ENCODE assay signal across 12 cellular contexts in the genomic region with DNA sequence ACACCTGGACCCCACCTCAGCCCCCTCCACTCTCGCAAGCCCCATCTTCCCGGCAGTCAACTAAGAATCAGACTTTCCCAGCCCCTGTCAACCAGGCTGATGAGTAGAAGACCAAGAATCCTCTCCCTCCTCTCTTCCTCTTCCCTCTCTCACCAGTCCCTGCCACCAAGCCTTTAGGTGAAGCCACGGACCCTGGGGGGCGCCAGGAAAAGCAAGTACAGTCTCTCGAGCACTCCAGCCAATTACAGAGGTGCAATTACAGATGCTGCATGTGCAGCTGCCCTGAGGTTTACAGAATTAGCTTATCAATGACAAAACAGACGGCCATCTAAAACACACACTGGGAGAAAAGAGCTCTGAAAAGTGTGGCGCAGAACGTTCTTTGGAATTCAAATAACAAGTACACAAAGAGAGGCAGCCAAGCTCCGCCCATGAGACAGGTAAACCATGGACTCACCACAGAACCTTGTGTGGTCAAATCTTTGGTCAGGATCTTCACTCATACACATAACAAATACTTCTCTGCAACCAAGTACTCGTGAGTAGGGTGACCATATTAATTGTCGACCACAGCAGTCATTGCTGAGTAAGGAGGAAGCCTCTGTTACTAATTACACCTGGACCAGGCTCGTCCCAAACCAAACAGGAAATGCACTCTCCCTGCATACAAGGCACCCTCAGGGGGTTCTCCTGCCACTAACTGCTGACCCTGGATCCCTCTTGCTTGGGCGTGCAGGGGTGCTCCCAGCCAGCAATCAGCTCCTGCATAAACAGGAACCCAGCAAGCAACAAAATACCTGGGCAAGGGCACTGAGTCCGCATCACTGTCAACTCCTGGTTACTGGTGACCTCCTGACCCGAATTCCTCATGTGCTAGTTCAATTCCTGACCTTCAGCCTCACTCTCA.
DNase-seq lines count a peak whose midpoint lies in the region; ATAC-seq lines count a peak whose summit lies in the region.
"Had no signal": no experiment of that assay in that cellular context is flagged by ENCODE, and none has a peak within 500 bp of the region (broad histone marks: within the 10 kb centered on the region; RNA-seq: fewer than 3 reads in every experiment).

No MANE protein-coding gene starts in this region.

- no peak for DNase-seq in CD4-positive, alpha-beta memory T cell
- no peak for DNase-seq in activated naive CD8-positive, alpha-beta T cell treated with anti-CD3 and anti-CD28 coated beads, Interleukin-2, amount 10 ng/mL, durations not matched to agents 7 days and 5 days
- DNase-seq in mesenchymal stem cell (no peak), amniotic stem cell (lab: John Stamatoyannopoulos, UW) (no peak), HK-2 (ENCODE audit: unreplicated experiment) (no peak)
- DNase-seq: HCEC 1CT, NCI-H1436 treated with DMSO at 0.1 percent for 48 hours, right cardiac atrium had no signal

- intact Hi-C loops in CD4-positive, alpha-beta memory T cell (cut with micrococcal nuclease): loop anchor here (5.0 to 10.0 kb wide), 2 partner anchors 252 to 369 kb away; partner anchors contain the start of genes CDNF, DCLRE1C, HSPA14 and MEIG1

- no peak overlapping the region for H2BK15ac ChIP-seq in mesenchymal stem cell (ENCODE audit: low read depth, poor library complexity, severe bottlenecking)

- no peak overlapping the region for H3K14ac ChIP-seq in mesenchymal stem cell (ENCODE audit: low read length in 2 of 2)

- peak overlapping the region in 1 of 2 experiments; percentile 66 for H3K4ac ChIP-seq in mesenchymal stem cell (ENCODE audit: low read depth in 1 of 2, low read length in 2 of 2)

- no peak overlapping the region for H2BK5ac ChIP-seq in mesenchymal stem cell (ENCODE audit: low read depth, low read length, poor library complexity, severe bottlenecking)

- H3K9ac ChIP-seq in mesenchymal stem cell (ENCODE audit: low read length): no peak overlapping the region

- POLR2A ChIA-PET in CD4-positive, alpha-beta memory T cell (lab: Charles Lee; ENCODE audit: partially characterized antibody): interaction anchor here (0.6 to 26.2 kb wide), 6 partner anchors 15 to 253 kb away, joined by 3 to 640 read pairs (median 6); partner anchors contain the start of genes HSPA14 and MSANTD7
- POLR2A ChIA-PET in activated naive CD8-positive, alpha-beta T cell treated with anti-CD3 and anti-CD28 coated beads, Interleukin-2, amount 10 ng/mL, durations not matched to agents 7 days and 5 days (lab: Charles Lee): interaction anchor here (1.3 kb wide), 1 partner anchor 15 kb away, joined by 4 read pairs; no protein-coding TSS in a partner anchor

- peaks cover 0 to 2% (median 0%) of the 10 kb centered on the region in 8 donors for H3K9me3 Mint-ChIP-seq in CD4-positive, alpha-beta memory T cell
- H3K9me3 Mint-ChIP-seq in IgD-negative memory B cell: no peaks in the 10 kb centered on the region
- no peaks in the 10 kb centered on the region for H3K9me3 Mint-ChIP-seq in activated naive CD8-positive, alpha-beta T cell treated with anti-CD3 and anti-CD28 coated beads, Interleukin-2, amount 10 ng/mL, durations not matched to agents 7 days and 5 days

- no peaks in the 10 kb centered on the region for H3K36me3 ChIP-seq in CD4-positive, alpha-beta memory T cell (ENCODE audit: insufficient read depth, low read length)
- peaks cover 0 to 6% of the 10 kb centered on the region in 2 experiments for H3K36me3 ChIP-seq in mesenchymal stem cell (ENCODE audit: control insufficient read depth in 1 of 2, insufficient read depth in 2 of 2, low read depth in 1 of 2, low read length in 2 of 2)

- peak overlapping the region; percentile 58 to 90 (median 84) for H3K4me3 Mint-ChIP-seq in CD4-positive, alpha-beta memory T cell
- H3K4me3 Mint-ChIP-seq in IgD-negative memory B cell: peak overlapping the region in 3 of 4 donors; percentile 44 to 88 (median 72)
- peak overlapping the region; percentile 78 for H3K4me3 Mint-ChIP-seq in activated naive CD8-positive, alpha-beta T cell treated with anti-CD3 and anti-CD28 coated beads, Interleukin-2, amount 10 ng/mL, durations not matched to agents 7 days and 5 days
- H3K4me3 Mint-ChIP-seq: brain had no signal

- H3K27me3 Mint-ChIP-seq in CD4-positive, alpha-beta memory T cell: no peaks in the 10 kb centered on the region
- H3K27me3 Mint-ChIP-seq in IgD-negative memory B cell: peaks cover 1% of the 10 kb centered on the region
- no peaks in the 10 kb centered on the region for H3K27me3 Mint-ChIP-seq in activated naive CD8-positive, alpha-beta T cell treated with anti-CD3 and anti-CD28 coated beads, Interleukin-2, amount 10 ng/mL, durations not matched to agents 7 days and 5 days
- H3K27me3 Mint-ChIP-seq: brain had no signal

- H3K4me2 ChIP-seq in mesenchymal stem cell (ENCODE audit: low read length, poor library complexity, severe bottlenecking): no peak overlapping the region

- H3K9me3 ChIP-seq in CD4-positive, alpha-beta memory T cell (ENCODE audit: control insufficient read depth in 1 of 2, low read length in 2 of 2): no peaks in the 10 kb centered on the region
- H3K9me3 ChIP-seq in mesenchymal stem cell (ENCODE audit: control insufficient read depth, low read length): no peaks in the 10 kb centered on the region

- no peaks in the 10 kb centered on the region for H3K27me3 ChIP-seq in CD4-positive, alpha-beta memory T cell (ENCODE audit: insufficient read depth, low read length)
- H3K27me3 ChIP-seq in mesenchymal stem cell (ENCODE audit: control insufficient read depth in 1 of 2, insufficient read depth in 1 of 2, low read length in 2 of 2): no peaks in the 10 kb centered on the region

- H3K36me3 Mint-ChIP-seq in CD4-positive, alpha-beta memory T cell: peaks cover 8 to 41% of the 10 kb centered on the region in 2 donors
- H3K36me3 Mint-ChIP-seq in IgD-negative memory B cell: peaks cover 7% of the 10 kb centered on the region
- peaks cover 29% of the 10 kb centered on the region for H3K36me3 Mint-ChIP-seq in activated naive CD8-positive, alpha-beta T cell treated with anti-CD3 and anti-CD28 coated beads, Interleukin-2, amount 10 ng/mL, durations not matched to agents 7 days and 5 days

- peaks cover 82 to 100% (median 90%) of the 10 kb centered on the region in 4 donors for H3K4me1 Mint-ChIP-seq in CD4-positive, alpha-beta memory T cell
- H3K4me1 Mint-ChIP-seq in IgD-negative memory B cell: peaks cover 84 to 89% (median 84%) of the 10 kb centered on the region in 3 donors
- peaks cover 84% of the 10 kb centered on the region for H3K4me1 Mint-ChIP-seq in activated naive CD8-positive, alpha-beta T cell treated with anti-CD3 and anti-CD28 coated beads, Interleukin-2, amount 10 ng/mL, durations not matched to agents 7 days and 5 days

- no peak for ATAC-seq in activated naive CD8-positive, alpha-beta T cell treated with anti-CD3 and anti-CD28 coated beads, Interleukin-2, amount 10 ng/mL, durations not matched to agents 7 days and 5 days (ENCODE audit: low read depth)
- ATAC-seq in HG02884 (IDR thresholded peaks at IDR 0.05; ENCODE audit: unreplicated experiment) (no peak), GM21825 (IDR thresholded peaks at IDR 0.05; ENCODE audit: unreplicated experiment) (no peak)
- ATAC-seq: right cardiac atrium had no signal

- H3K79me1 ChIP-seq in mesenchymal stem cell (replicated peaks; ENCODE audit: low read length, poor library complexity, severe bottlenecking): peaks cover 39% of the 10 kb centered on the region

- peak overlapping the region; percentile 70 for H4K91ac ChIP-seq in mesenchymal stem cell (ENCODE audit: low read length)

- no peak overlapping the region for H2AFZ ChIP-seq in mesenchymal stem cell (ENCODE audit: low read depth, low read length)

- H3K4me3 ChIP-seq in CD4-positive, alpha-beta memory T cell (ENCODE audit: low read length in 2 of 2): peak overlapping the region in 1 of 2 donors; percentile 12
- no peak overlapping the region for H3K4me3 ChIP-seq in mesenchymal stem cell (ENCODE audit: insufficient read depth in 1 of 2, low read depth in 1 of 2, low read length in 2 of 2)

- H3K18ac ChIP-seq in mesenchymal stem cell (ENCODE audit: low read depth in 1 of 2, low read length in 2 of 2): peak overlapping the region in 1 of 2 experiments; percentile 48

- H4K8ac ChIP-seq in mesenchymal stem cell (ENCODE audit: low read length): peak overlapping the region; percentile 14

- CTCF ChIA-PET in CD4-positive, alpha-beta memory T cell (lab: Charles Lee; ENCODE audit: partially characterized antibody): interaction anchor here (0.9 to 1.0 kb wide), 2 partner anchors 16 to 48 kb away, joined by 3 to 4 read pairs; no protein-coding TSS in a partner anchor

- no peak overlapping the region for H2AK5ac ChIP-seq in mesenchymal stem cell (ENCODE audit: low read length, severe bottlenecking)

- peak overlapping the region; percentile 96 to 100 (median 98) for H3K27ac Mint-ChIP-seq in CD4-positive, alpha-beta memory T cell
- peak overlapping the region; percentile 88 to 94 (median 93) for H3K27ac Mint-ChIP-seq in IgD-negative memory B cell
- H3K27ac Mint-ChIP-seq in activated naive CD8-positive, alpha-beta T cell treated with anti-CD3 and anti-CD28 coated beads, Interleukin-2, amount 10 ng/mL, durations not matched to agents 7 days and 5 days: peak overlapping the region; percentile 94

- WGBS in mesenchymal stem cell: 70% methylated on average over 15 of the region's 15 CpGs

- no peak overlapping the region for H3K23ac ChIP-seq in mesenchymal stem cell (ENCODE audit: low read length in 2 of 2)

- peaks cover 99% of the 10 kb centered on the region for H3K4me1 ChIP-seq in CD4-positive, alpha-beta memory T cell (ENCODE audit: insufficient read depth, low read length)
- peaks cover 15% of the 10 kb centered on the region for H3K4me1 ChIP-seq in mesenchymal stem cell (ENCODE audit: control insufficient read depth, insufficient read depth, low read depth, low read length)

- no peak overlapping the region for H2BK120ac ChIP-seq in mesenchymal stem cell (ENCODE audit: low read depth, low read length)

- peak overlapping the region in 1 of 2 experiments; percentile 56 for H2BK12ac ChIP-seq in mesenchymal stem cell (ENCODE audit: low read length in 2 of 2)

- H3K27ac ChIP-seq in CD4-positive, alpha-beta memory T cell (ENCODE audit: low read depth, low read length): peak overlapping the region; percentile 86
- H3K27ac ChIP-seq in mesenchymal stem cell (ENCODE audit: low read length, poor library complexity, severe bottlenecking): no peak overlapping the region
